25 cellular contexts compared by ENCODE assay signal in genomic region chr17:78643326-78643725, GRCh38.
"Had no signal": no experiment of that assay in that cellular context is flagged by ENCODE, and none has a peak within 500 bp of the region (broad histone marks: within the 10 kb centered on the region; RNA-seq: fewer than 3 reads in every experiment).

No MANE protein-coding gene starts in this region.

- FAIRE-seq: endothelial cell of umbilical vein, islet of Langerhans had no signal

- ATAC-seq: foreskin keratinocyte; gastroesophageal sphincter; heart left ventricle; left cardiac atrium; left lung; naive thymus-derived CD8-positive, alpha-beta T cell; pancreas; stimulated activated naive CD8-positive, alpha-beta T cell treated with anti-CD3 and anti-CD28 coated beads, Interleukin-15, amount 100 ng/mL, for 72 hours had no signal

- H3K36me3 ChIP-seq: esophagus muscularis mucosa, gastroesophageal sphincter, heart left ventricle, left lung, pancreas, suprapubic skin, transverse colon, vagina had no signal

- H3K4me3 ChIP-seq: dorsolateral prefrontal cortex, esophagus muscularis mucosa, gastroesophageal sphincter, heart left ventricle, hepatocyte, left lung, pancreas, skin epidermis, suprapubic skin, transverse colon, vagina had no signal

- H3K4me3 Mint-ChIP-seq: naive thymus-derived CD8-positive, alpha-beta T cell; nephron progenitor cell; stimulated activated naive CD8-positive, alpha-beta T cell treated with anti-CD3 and anti-CD28 coated beads, Interleukin-15, amount 100 ng/mL, for 72 hours had no signal

- DNase-seq: cortex of kidney; effector CD4-positive, alpha-beta T cell; foreskin keratinocyte; left cardiac atrium; left lung; mammary epithelial cell; naive thymus-derived CD8-positive, alpha-beta T cell; nephron progenitor cell; stimulated activated CD4-positive, alpha-beta T cell treated with anti-CD3 and anti-CD28 coated beads, Interleukin-15, amount 100 ng/mL, for 24 hours; stimulated activated CD4-positive, alpha-beta T cell treated with anti-CD3 and anti-CD28 coated beads, Interleukin-2, amount 100 ng/mL, for 48 hours; stimulated activated naive CD4-positive, alpha-beta T cell; stimulated activated naive CD8-positive, alpha-beta T cell treated with anti-CD3 and anti-CD28 coated beads, Interleukin-15, amount 100 ng/mL, for 72 hours; transverse colon had no signal

- H3K27ac Mint-ChIP-seq: nephron progenitor cell; progenitor cell of endocrine pancreas; stimulated activated naive CD8-positive, alpha-beta T cell treated with anti-CD3 and anti-CD28 coated beads, Interleukin-15, amount 100 ng/mL, for 72 hours had no signal

- H3K27me3 ChIP-seq: dorsolateral prefrontal cortex, esophagus muscularis mucosa, foreskin keratinocyte, gastroesophageal sphincter, hepatocyte, left lung, pancreas, vagina had no signal

- H3K4me1 ChIP-seq: foreskin keratinocyte, gastroesophageal sphincter, pancreas, suprapubic skin, transverse colon, vagina had no signal

- H3K9me3 Mint-ChIP-seq: nephron progenitor cell had no signal

- H3K9me3 ChIP-seq: esophagus muscularis mucosa, pancreas, suprapubic skin, transverse colon, vagina had no signal

- H3K27ac ChIP-seq: dorsolateral prefrontal cortex, esophagus muscularis mucosa, foreskin keratinocyte, gastroesophageal sphincter, hepatocyte, left lung, pancreas, skin epidermis, suprapubic skin, transverse colon, vagina had no signal
